22 cellular contexts compared by ENCODE assay signal in genomic region chr2:33839791-33840190, GRCh38.
DNase-seq lines count a peak whose midpoint lies in the region; FAIRE-seq and TF ChIP-seq lines count a peak whose summit lies in the region.
"Had no signal": no experiment of that assay in that cellular context is flagged by ENCODE, and none has a peak within 500 bp of the region (broad histone marks: within the 10 kb centered on the region; RNA-seq: fewer than 3 reads in every experiment).

No MANE protein-coding gene starts in this region.

- TF ChIP-seq CTCF in WERI-Rb-1 (IDR thresholded peaks at IDR 0.05; ENCODE audit: low read depth, low read length), result no peak

- H3K36me3 ChIP-seq in WERI-Rb-1, result no peaks in the 10 kb centered on the region
- H3K36me3 ChIP-seq: BLaER1 had no signal

- no peaks in the 10 kb centered on the region for H3K27me3 ChIP-seq in WERI-Rb-1 (ENCODE audit: insufficient read depth, low read depth, severe bottlenecking)
- H3K27me3 ChIP-seq: BLaER1 had no signal

- FAIRE-seq in urothelium cell line (lab: Jason Lieb, UNC), result peak; percentile 97
- FAIRE-seq: A204.1, G401.6, GM12891, GM18507, H1 had no signal

- H3K9me3 ChIP-seq in WERI-Rb-1 (ENCODE audit: severe bottlenecking), result no peaks in the 10 kb centered on the region
- H3K9me3 ChIP-seq: BLaER1, Caco-2 had no signal

- H3K27ac ChIP-seq in WERI-Rb-1, result no peak overlapping the region
- H3K27ac ChIP-seq: 22Rv1, BLaER1, C4-2B, GM23248 had no signal

- H3K4me3 ChIP-seq in WERI-Rb-1 (ENCODE audit: low read depth, low read length), result no peak overlapping the region
- H3K4me3 ChIP-seq: BLaER1, GM23248 had no signal

- DNase-seq in HCEC 1CT, result peak; percentile 21
- DNase-seq in NCI-H82 (lab: John Stamatoyannopoulos, UW), result peak; percentile 73
- DNase-seq in WERI-Rb-1, result peak; percentile 54
- DNase-seq in urothelium cell line (ENCODE audit: low spot score), result no peak
- no peak for DNase-seq in activated CD4-positive, CD25-positive, alpha-beta regulatory T cell (lab: John Stamatoyannopoulos, UW)
- no peak for DNase-seq in NCI-H1436 treated with DMSO at 0.1 percent for 48 hours (lab: John Stamatoyannopoulos, UW)
- no peak for DNase-seq in GDM1 (lab: John Stamatoyannopoulos, UW)
- DNase-seq: Caco-2; CD4-positive, CD25-positive, alpha-beta regulatory T cell; CD8-positive, alpha-beta T cell; DMS153; DND-41; GM23248; H7 had no signal

Comparison
In these comparisons a context has a peak if more than half of its experiments do, and no peak if none do; other contexts are left out.
1. DNase-seq: peak in HCEC 1CT (single experiment), NCI-H82 (single experiment) and WERI-Rb-1 (single experiment); none in urothelium cell line (single experiment), activated CD4-positive, CD25-positive, alpha-beta regulatory T cell (0 of 4), NCI-H1436 treated with DMSO at 0.1 percent for 48 hours (single experiment) and GDM1 (single experiment).